ENCODE assay signal across 10 cellular contexts in the genomic region with DNA sequence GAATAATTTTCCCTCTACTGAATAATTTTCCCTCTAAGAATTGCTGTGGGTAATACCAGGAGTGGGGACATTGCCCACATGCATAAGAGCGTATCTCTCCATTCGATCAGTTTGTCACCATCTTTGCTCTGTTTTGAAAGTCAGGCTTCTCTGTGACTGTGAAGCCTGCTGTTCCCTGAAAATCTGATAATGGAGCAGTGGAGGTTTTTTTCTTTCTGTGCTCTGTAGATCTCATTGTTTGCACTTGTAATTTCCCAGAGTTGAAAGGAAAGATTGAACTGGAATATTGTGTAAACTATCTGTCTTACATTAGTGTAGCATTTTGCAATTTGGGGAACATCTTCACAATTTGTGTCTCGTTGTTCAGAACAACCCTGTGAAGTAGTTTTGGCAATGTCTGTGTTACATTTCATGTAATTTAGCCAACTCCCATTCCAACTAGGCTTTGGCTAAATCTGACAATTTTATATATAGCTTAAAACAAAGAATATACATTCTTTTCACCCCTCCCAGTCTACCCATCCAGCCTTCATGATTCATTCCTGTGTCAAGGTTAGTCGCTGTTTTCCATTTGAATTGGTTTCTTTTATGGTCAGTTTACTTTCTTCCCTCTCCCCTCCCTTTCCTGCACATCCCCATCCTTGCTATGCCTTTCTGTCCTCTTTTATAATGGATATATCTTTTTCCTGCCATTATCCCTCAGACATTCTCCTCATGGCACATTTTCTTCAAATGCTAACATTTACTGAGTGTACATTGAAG. TPM values are rescaled to one million over a fixed set of nuclear protein-coding genes. Genes with fewer than 3 reads are reported as not detected.
A peak's percentile ranks its signal among the peaks of the same experiment; 100 is the strongest.
DNase-seq lines count a peak whose midpoint lies in the region; ATAC-seq and TF ChIP-seq lines count a peak whose summit lies in the region.
"Had no signal": no experiment of that assay in that cellular context is flagged by ENCODE, and none has a peak within 500 bp of the region (broad histone marks: within the 10 kb centered on the region; RNA-seq: fewer than 3 reads in every experiment).

No MANE protein-coding gene starts in this region.

- H3K27me3 Mint-ChIP-seq in activated CD4-positive, alpha-beta memory T cell treated with anti-CD3 and anti-CD28 coated beads for 36 hours = no peaks in the 10 kb centered on the region
- H3K27me3 Mint-ChIP-seq in activated CD4-positive, alpha-beta memory T cell treated with anti-CD3 and anti-CD28 coated beads, Interleukin-2, amount 10 ng/mL, durations not matched to agents 7 days and 5 days = no peaks in the 10 kb centered on the region
- no peaks in the 10 kb centered on the region for H3K27me3 Mint-ChIP-seq in activated naive CD8-positive, alpha-beta T cell treated with anti-CD3 and anti-CD28 coated beads, Interleukin-2, amount 50 U/mL, for 24 hours
- H3K27me3 Mint-ChIP-seq in stimulated activated naive B cell treated with anti-CD40 and anti-IgM and Interleukin-4, amounts not matched to agents 10 μg/mL and 1 μg/mL and 100 μg/mL, for 72 hours = no peaks in the 10 kb centered on the region

- POLR2A ChIA-PET in activated CD4-positive, alpha-beta memory T cell treated with anti-CD3 and anti-CD28 coated beads for 36 hours (lab: Charles Lee) = no interaction called here
- POLR2A ChIA-PET in activated CD4-positive, alpha-beta memory T cell treated with anti-CD3 and anti-CD28 coated beads, Interleukin-2, amount 10 ng/mL, durations not matched to agents 7 days and 5 days (lab: Charles Lee) = no interaction called here

- CTCF ChIA-PET in activated CD4-positive, alpha-beta memory T cell treated with anti-CD3 and anti-CD28 coated beads for 36 hours (lab: Charles Lee) = no interaction called here
- CTCF ChIA-PET in activated CD4-positive, alpha-beta memory T cell treated with anti-CD3 and anti-CD28 coated beads, Interleukin-2, amount 10 ng/mL, durations not matched to agents 7 days and 5 days (lab: Charles Lee) = no interaction called here

- no peak overlapping the region for H3K27ac ChIP-seq in iPS-18a (ENCODE audit: low read length)

- peak overlapping the region; percentile 25 for H3K4me3 Mint-ChIP-seq in activated CD4-positive, alpha-beta memory T cell treated with anti-CD3 and anti-CD28 coated beads for 36 hours
- H3K4me3 Mint-ChIP-seq in activated CD4-positive, alpha-beta memory T cell treated with anti-CD3 and anti-CD28 coated beads, Interleukin-2, amount 10 ng/mL, durations not matched to agents 7 days and 5 days = no peak overlapping the region
- peak overlapping the region; percentile 73 for H3K4me3 Mint-ChIP-seq in activated naive CD8-positive, alpha-beta T cell treated with anti-CD3 and anti-CD28 coated beads, Interleukin-2, amount 50 U/mL, for 24 hours
- H3K4me3 Mint-ChIP-seq in stimulated activated naive B cell treated with anti-CD40 and anti-IgM and Interleukin-4, amounts not matched to agents 10 μg/mL and 1 μg/mL and 100 μg/mL, for 72 hours = peak overlapping the region; percentile 23 to 66

- H3K27ac Mint-ChIP-seq in activated CD4-positive, alpha-beta memory T cell treated with anti-CD3 and anti-CD28 coated beads for 36 hours = no peak overlapping the region
- no peak overlapping the region for H3K27ac Mint-ChIP-seq in activated CD4-positive, alpha-beta memory T cell treated with anti-CD3 and anti-CD28 coated beads, Interleukin-2, amount 10 ng/mL, durations not matched to agents 7 days and 5 days
- H3K27ac Mint-ChIP-seq in activated naive CD8-positive, alpha-beta T cell treated with anti-CD3 and anti-CD28 coated beads, Interleukin-2, amount 50 U/mL, for 24 hours = no peak overlapping the region
- H3K27ac Mint-ChIP-seq in stimulated activated naive B cell treated with anti-CD40 and anti-IgM and Interleukin-4, amounts not matched to agents 10 μg/mL and 1 μg/mL and 100 μg/mL, for 72 hours = no peak overlapping the region

- no peaks in the 10 kb centered on the region for H3K4me1 ChIP-seq in iPS-18a (ENCODE audit: control insufficient read depth, low read depth, low read length)

- TF ChIP-seq POLR2A in GM18505 (IDR thresholded peaks at IDR 0.05; ENCODE audit: borderline replicate concordance, extremely low read depth, insufficient read depth, insufficient read length) = no peak

- peaks cover 20% of the 10 kb centered on the region for H3K36me3 Mint-ChIP-seq in activated CD4-positive, alpha-beta memory T cell treated with anti-CD3 and anti-CD28 coated beads for 36 hours
- peaks cover 27% of the 10 kb centered on the region for H3K36me3 Mint-ChIP-seq in activated CD4-positive, alpha-beta memory T cell treated with anti-CD3 and anti-CD28 coated beads, Interleukin-2, amount 10 ng/mL, durations not matched to agents 7 days and 5 days (ENCODE audit: low read depth)
- peaks cover 36% of the 10 kb centered on the region for H3K36me3 Mint-ChIP-seq in activated naive CD8-positive, alpha-beta T cell treated with anti-CD3 and anti-CD28 coated beads, Interleukin-2, amount 50 U/mL, for 24 hours (ENCODE audit: low read depth)
- H3K36me3 Mint-ChIP-seq in stimulated activated naive B cell treated with anti-CD40 and anti-IgM and Interleukin-4, amounts not matched to agents 10 μg/mL and 1 μg/mL and 100 μg/mL, for 72 hours = peaks cover 10 to 12% of the 10 kb centered on the region in 2 donors

- peak overlapping the region; percentile 29 for H3K4me3 ChIP-seq in iPS-18a (ENCODE audit: low read length)

- no peak overlapping the region for H3K9ac ChIP-seq in iPS-18a (ENCODE audit: low read length)

- H3K9me3 ChIP-seq in iPS-18a (ENCODE audit: control insufficient read depth, low read depth, low read length) = peaks cover 4% of the 10 kb centered on the region

- intact Hi-C loops in activated CD4-positive, alpha-beta memory T cell treated with anti-CD3 and anti-CD28 coated beads for 36 hours (cut with micrococcal nuclease) = no loop called here

- no peak for DNase-seq in activated CD4-positive, alpha-beta memory T cell treated with anti-CD3 and anti-CD28 coated beads for 36 hours
- DNase-seq in activated CD4-positive, alpha-beta memory T cell treated with anti-CD3 and anti-CD28 coated beads, Interleukin-2, amount 10 ng/mL, durations not matched to agents 7 days and 5 days = no peak
- DNase-seq in activated naive CD8-positive, alpha-beta T cell treated with anti-CD3 and anti-CD28 coated beads, Interleukin-2, amount 50 U/mL, for 24 hours = no peak
- DNase-seq in stimulated activated naive B cell treated with anti-CD40 and anti-IgM and Interleukin-4, amounts not matched to agents 10 μg/mL and 1 μg/mL and 100 μg/mL, for 72 hours = no peak
- no peak for DNase-seq in GF-D8 (lab: John Stamatoyannopoulos, UW)
- DNase-seq: activated CD4-positive, alpha-beta T cell treated with anti-CD3 and anti-CD28 coated beads, Interleukin-2, amount 50 U/mL, for 4 hours; NCI-H446 had no signal

- H3K4me1 Mint-ChIP-seq in activated CD4-positive, alpha-beta memory T cell treated with anti-CD3 and anti-CD28 coated beads for 36 hours (ENCODE audit: low read depth) = peaks cover 28% of the 10 kb centered on the region
- H3K4me1 Mint-ChIP-seq in activated CD4-positive, alpha-beta memory T cell treated with anti-CD3 and anti-CD28 coated beads, Interleukin-2, amount 10 ng/mL, durations not matched to agents 7 days and 5 days = peaks cover 32% of the 10 kb centered on the region
- peaks cover 33% of the 10 kb centered on the region for H3K4me1 Mint-ChIP-seq in activated naive CD8-positive, alpha-beta T cell treated with anti-CD3 and anti-CD28 coated beads, Interleukin-2, amount 50 U/mL, for 24 hours
- peaks cover 12 to 24% of the 10 kb centered on the region in 2 donors for H3K4me1 Mint-ChIP-seq in stimulated activated naive B cell treated with anti-CD40 and anti-IgM and Interleukin-4, amounts not matched to agents 10 μg/mL and 1 μg/mL and 100 μg/mL, for 72 hours

- H3K9me3 Mint-ChIP-seq in activated CD4-positive, alpha-beta memory T cell treated with anti-CD3 and anti-CD28 coated beads for 36 hours = peaks cover 2% of the 10 kb centered on the region
- H3K9me3 Mint-ChIP-seq in activated CD4-positive, alpha-beta memory T cell treated with anti-CD3 and anti-CD28 coated beads, Interleukin-2, amount 10 ng/mL, durations not matched to agents 7 days and 5 days = no peaks in the 10 kb centered on the region
- H3K9me3 Mint-ChIP-seq in activated naive CD8-positive, alpha-beta T cell treated with anti-CD3 and anti-CD28 coated beads, Interleukin-2, amount 50 U/mL, for 24 hours = peaks cover 3% of the 10 kb centered on the region
- no peaks in the 10 kb centered on the region for H3K9me3 Mint-ChIP-seq in stimulated activated naive B cell treated with anti-CD40 and anti-IgM and Interleukin-4, amounts not matched to agents 10 μg/mL and 1 μg/mL and 100 μg/mL, for 72 hours

- no peaks in the 10 kb centered on the region for H3K27me3 ChIP-seq in iPS-18a (ENCODE audit: control insufficient read depth, insufficient read depth, low read length)

- no peak for ATAC-seq in activated naive CD8-positive, alpha-beta T cell treated with anti-CD3 and anti-CD28 coated beads, Interleukin-2, amount 50 U/mL, for 24 hours
- no peak for ATAC-seq in stimulated activated naive B cell treated with anti-CD40 and anti-IgM and Interleukin-4, amounts not matched to agents 10 μg/mL and 1 μg/mL and 100 μg/mL, for 72 hours (replicated peaks)
- ATAC-seq in GM18505 (IDR thresholded peaks at IDR 0.05; ENCODE audit: unreplicated experiment) (no peak), GM19452 (IDR thresholded peaks at IDR 0.05; ENCODE audit: unreplicated experiment) (no peak)

- H3K36me3 ChIP-seq in iPS-18a (ENCODE audit: control insufficient read depth, low read depth, low read length) = no peaks in the 10 kb centered on the region

RNA-seq across cellular contexts. Expression of gene ZXDB, which starts 4.5 kb away (rescaled TPM):
- 1 to 10 TPM; 5.4 to 5.6 TPM for total RNA-seq in activated CD4-positive, alpha-beta memory T cell treated with anti-CD3 and anti-CD28 coated beads for 36 hours
- total RNA-seq in activated CD4-positive, alpha-beta memory T cell treated with anti-CD3 and anti-CD28 coated beads, Interleukin-2, amount 10 ng/mL, durations not matched to agents 7 days and 5 days = 1 to 10 TPM; 5.5 to 5.9 TPM
